ENCODE assay signal across 1 cellular context in the genomic region with DNA sequence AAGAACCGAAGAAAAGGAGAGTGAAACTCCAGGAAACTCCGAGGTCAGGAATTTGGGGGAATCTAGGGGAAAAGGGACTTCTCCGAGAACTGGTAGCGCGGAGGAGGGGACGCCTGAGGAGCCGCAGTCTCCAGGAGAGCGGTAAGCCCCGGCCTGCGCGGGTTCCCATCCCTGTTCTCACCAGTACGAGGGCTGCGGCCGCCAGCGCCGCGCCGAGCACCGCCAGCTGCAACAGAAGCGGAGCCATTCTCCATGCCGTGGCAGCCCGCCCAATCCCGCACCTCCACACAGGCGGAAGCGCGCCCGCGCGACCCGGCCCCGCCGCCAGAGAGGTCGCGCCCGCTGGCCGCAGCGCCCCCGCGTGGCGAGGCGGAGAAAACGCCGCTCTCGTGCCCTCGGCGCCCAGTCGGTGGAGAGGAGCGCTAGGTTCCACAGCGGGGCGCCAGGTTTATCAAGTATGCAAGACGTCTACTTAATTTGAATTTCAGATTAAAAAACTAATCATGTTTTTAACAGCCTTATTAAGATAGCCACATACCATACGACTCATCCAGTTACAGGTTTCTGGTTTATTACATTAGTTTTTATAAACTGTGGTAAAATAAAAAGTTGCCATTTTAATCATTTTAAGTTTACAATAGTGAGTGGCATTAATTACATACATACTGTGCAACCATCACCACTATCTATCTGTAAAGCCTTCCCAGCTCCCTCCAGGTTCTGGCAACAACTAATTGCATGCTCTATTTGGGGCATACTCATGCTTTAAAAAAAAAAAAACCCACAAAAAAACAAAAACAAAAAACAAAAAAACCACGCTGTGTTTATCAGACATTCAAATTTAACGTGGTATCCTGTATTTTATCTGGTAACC.
TF ChIP-seq lines count a peak whose summit lies in the region.

Gene ALG5 (minus strand): TSS at position 287 of the 874 bp plus-strand sequence. CDS start 40 bp downstream, at position 247.

TF ChIP-seq in K562, 482 proteins besides CTCF, POLR2A, EP300 and RAD21 (continued from another document and continues in another):
- TF ChIP-seq, protein P1, sequence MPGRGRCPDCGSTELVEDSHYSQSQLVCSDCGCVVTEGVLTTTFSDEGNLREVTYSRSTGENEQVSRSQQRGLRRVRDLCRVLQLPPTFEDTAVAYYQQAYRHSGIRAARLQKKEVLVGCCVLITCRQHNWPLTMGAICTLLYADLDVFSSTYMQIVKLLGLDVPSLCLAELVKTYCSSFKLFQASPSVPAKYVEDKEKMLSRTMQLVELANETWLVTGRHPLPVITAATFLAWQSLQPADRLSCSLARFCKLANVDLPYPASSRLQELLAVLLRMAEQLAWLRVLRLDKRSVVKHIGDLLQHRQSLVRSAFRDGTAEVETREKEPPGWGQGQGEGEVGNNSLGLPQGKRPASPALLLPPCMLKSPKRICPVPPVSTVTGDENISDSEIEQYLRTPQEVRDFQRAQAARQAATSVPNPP (IDR thresholded peaks at IDR 0.05; ENCODE audit: borderline replicate concordance, insufficient read depth, insufficient read length): no peak
- TF ChIP-seq SREBF2 (CRISPR knock-in tag; IDR thresholded peaks at IDR 0.05): no peak
- TF ChIP-seq, protein P2, sequence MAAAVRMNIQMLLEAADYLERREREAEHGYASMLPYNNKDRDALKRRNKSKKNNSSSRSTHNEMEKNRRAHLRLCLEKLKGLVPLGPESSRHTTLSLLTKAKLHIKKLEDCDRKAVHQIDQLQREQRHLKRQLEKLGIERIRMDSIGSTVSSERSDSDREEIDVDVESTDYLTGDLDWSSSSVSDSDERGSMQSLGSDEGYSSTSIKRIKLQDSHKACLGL (CRISPR knock-in tag; IDR thresholded peaks at IDR 0.05; ENCODE audit: borderline replicate concordance, poor library complexity, severe bottlenecking): no peak
- 0 out of 4 replicates have a peak, but pooled peaks of 1 of the 2 experiments have one; percentile 34 for TF ChIP-seq RCOR1 (IDR thresholded peaks at IDR 0.05; ENCODE audit: borderline replicate concordance in 1 of 2, low read depth in 2 of 2, low read length in 2 of 2)
- TF ChIP-seq MAX (CRISPR knock-in tag; IDR thresholded peaks at IDR 0.05): peak; percentile 50; the same call in 1 of the 2 replicates
- TF ChIP-seq CREM (IDR thresholded peaks at IDR 0.05; ENCODE audit: low read depth): peak; percentile 65
- TF ChIP-seq ZNF274 (IDR thresholded peaks at IDR 0.05; ENCODE audit: borderline replicate concordance, low read depth, low read length): no peak
- peak; percentile 44 for TF ChIP-seq PCBP1 (IDR thresholded peaks at IDR 0.05; ENCODE audit: low read depth, low read length, poor library complexity, severe bottlenecking)
- TF ChIP-seq TARDBP (IDR thresholded peaks at IDR 0.05): 0 out of 2 replicates have a peak, but pooled peaks have one; percentile 52
- peak; percentile 57 to 94 (median 92) for TF ChIP-seq YY1 (IDR thresholded peaks at IDR 0.05; ENCODE audit: borderline replicate concordance in 1 of 3, control insufficient read depth in 1 of 3, extremely low read depth in 1 of 3, insufficient read depth in 3 of 3, insufficient read length in 1 of 3, insufficient replicate concordance in 2 of 3, low read depth in 1 of 3, low read length in 2 of 3)
- TF ChIP-seq BMI1 (IDR thresholded peaks at IDR 0.05; ENCODE audit: low read length): no peak
- TF ChIP-seq CHCHD3 (CRISPR knock-in tag; IDR thresholded peaks at IDR 0.05): no peak
- TF ChIP-seq HSF4 (CRISPR knock-in tag; IDR thresholded peaks at IDR 0.05; ENCODE audit: borderline replicate concordance): no peak
- no peak for TF ChIP-seq HNRNPUL1 (IDR thresholded peaks at IDR 0.05; ENCODE audit: low read length)
- TF ChIP-seq ZNF384 (IDR thresholded peaks at IDR 0.05; ENCODE audit: low read depth, low read length): peak; percentile 29; the same call in 1 of the 2 replicates
- no peak for TF ChIP-seq SMARCA4 (IDR thresholded peaks at IDR 0.05)
- TF ChIP-seq HDAC8 (tag; IDR thresholded peaks at IDR 0.05): no peak
- TF ChIP-seq L3MBTL2 (IDR thresholded peaks at IDR 0.05): peak; percentile 38; the same call in 1 of the 2 replicates
- TF ChIP-seq FOSL1 (tag; conservative IDR thresholded peaks at IDR 0.05): peak; percentile 8; the same call in 1 of the 2 replicates
- TF ChIP-seq ATF1 (CRISPR knock-in tag; IDR thresholded peaks at IDR 0.05): no peak
- peak; percentile 60 for TF ChIP-seq ATF1 (tag; IDR thresholded peaks at IDR 0.05)
- TF ChIP-seq HINFP (tag; conservative IDR thresholded peaks at IDR 0.05; ENCODE audit: low read depth): no peak
- no peak for TF ChIP-seq POLR3G (IDR thresholded peaks at IDR 0.05; ENCODE audit: extremely low read depth, insufficient read length, insufficient replicate concordance)
- TF ChIP-seq, protein P3, sequence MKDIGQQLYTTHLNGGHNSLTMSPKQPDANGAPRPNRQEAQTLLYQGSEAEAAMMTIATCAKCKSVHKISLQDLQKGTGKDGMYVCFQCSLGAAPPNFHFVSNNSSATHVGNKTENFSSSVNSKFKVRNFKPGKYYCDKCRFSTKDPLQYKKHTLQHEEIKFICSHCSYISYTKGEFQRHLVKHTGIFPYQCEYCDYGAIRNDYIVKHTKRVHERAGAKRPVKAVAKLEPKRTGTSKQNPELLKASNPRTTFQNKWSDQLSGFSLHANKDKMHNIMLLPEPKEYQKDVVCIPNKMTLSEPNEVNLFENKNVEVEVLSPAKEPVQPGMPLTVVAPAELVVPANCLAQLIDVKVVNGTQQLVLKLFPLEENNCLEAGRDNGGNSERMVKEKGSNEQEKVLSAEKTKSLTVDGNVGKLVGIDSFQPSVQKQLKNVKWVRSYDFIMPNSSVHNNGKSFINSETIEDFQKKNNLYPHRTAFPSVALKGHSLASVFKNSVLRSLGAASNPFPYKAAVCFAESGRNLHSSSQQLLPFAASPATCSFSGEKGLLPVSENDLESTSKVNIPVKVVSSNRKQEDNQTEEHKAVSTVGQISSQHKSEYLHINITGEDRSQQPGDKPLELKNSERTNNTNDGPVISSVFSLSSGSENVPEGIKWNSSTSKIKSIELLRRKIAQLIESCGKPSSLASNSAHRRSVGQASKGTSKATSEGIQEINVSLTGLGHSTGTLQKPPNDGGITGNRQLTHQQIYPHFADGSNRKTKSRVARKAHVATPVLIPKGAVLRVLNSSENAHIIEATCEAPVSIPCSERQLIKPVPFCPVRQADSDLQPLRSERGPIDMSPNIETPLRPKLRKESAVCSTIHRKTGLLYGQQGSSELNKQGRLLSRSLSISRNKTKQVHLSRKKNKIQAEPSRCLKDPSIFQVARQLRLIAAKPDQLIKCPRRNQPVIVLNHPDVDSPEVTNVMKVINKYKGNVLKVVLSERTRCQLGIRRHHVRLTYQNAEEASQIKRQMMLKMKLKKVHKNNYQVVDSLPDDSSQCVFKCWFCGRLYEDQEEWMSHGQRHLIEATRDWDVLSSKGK (CRISPR knock-in tag; IDR thresholded peaks at IDR 0.05): no peak
- TF ChIP-seq HLTF (IDR thresholded peaks at IDR 0.05): 0 out of 2 replicates have a peak, but pooled peaks have one; percentile 19
- 0 out of 2 replicates have a peak, but pooled peaks have one; percentile 28 for TF ChIP-seq ZKSCAN1 (IDR thresholded peaks at IDR 0.05; ENCODE audit: low read depth, low read length)
- TF ChIP-seq, protein P4, sequence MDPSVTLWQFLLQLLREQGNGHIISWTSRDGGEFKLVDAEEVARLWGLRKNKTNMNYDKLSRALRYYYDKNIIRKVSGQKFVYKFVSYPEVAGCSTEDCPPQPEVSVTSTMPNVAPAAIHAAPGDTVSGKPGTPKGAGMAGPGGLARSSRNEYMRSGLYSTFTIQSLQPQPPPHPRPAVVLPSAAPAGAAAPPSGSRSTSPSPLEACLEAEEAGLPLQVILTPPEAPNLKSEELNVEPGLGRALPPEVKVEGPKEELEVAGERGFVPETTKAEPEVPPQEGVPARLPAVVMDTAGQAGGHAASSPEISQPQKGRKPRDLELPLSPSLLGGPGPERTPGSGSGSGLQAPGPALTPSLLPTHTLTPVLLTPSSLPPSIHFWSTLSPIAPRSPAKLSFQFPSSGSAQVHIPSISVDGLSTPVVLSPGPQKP (CRISPR knock-in tag; IDR thresholded peaks at IDR 0.05): no peak
- peak in 1 of 2 experiments; percentile 38; a peak in 1 of 4 replicates for TF ChIP-seq MNT (conservative IDR thresholded peaks at IDR 0.05)
- no peak for TF ChIP-seq ZNF444 (CRISPR knock-in tag; IDR thresholded peaks at IDR 0.05)
- peak; percentile 94 for TF ChIP-seq KAT2B (IDR thresholded peaks at IDR 0.05; ENCODE audit: low read depth, low read length)
- peak; percentile 34 to 77; a peak in 2 of 4 replicates for TF ChIP-seq NONO (IDR thresholded peaks at IDR 0.05; ENCODE audit: low read depth in 2 of 2, low read length in 1 of 2)
- TF ChIP-seq ZEB2 (IDR thresholded peaks at IDR 0.05): no peak
- no peak for TF ChIP-seq KLF6 (CRISPR knock-in tag; IDR thresholded peaks at IDR 0.05; ENCODE audit: borderline replicate concordance)
- peak; percentile 59; the same call in 1 of the 2 replicates for TF ChIP-seq HNRNPL (IDR thresholded peaks at IDR 0.05; ENCODE audit: low read depth, low read length)
- peak; percentile 85 for TF ChIP-seq GABPA (tag; conservative IDR thresholded peaks at IDR 0.05; ENCODE audit: low read depth)
- 0 out of 2 replicates have a peak, but pooled peaks have one; percentile 12 for TF ChIP-seq MEF2A (IDR thresholded peaks at IDR 0.05; ENCODE audit: control insufficient read depth, low read depth, low read length)
- peak; percentile 81 for TF ChIP-seq CXXC5 (CRISPR knock-in tag; IDR thresholded peaks at IDR 0.05)
- TF ChIP-seq ZNF511 (CRISPR knock-in tag; IDR thresholded peaks at IDR 0.05): 0 out of 2 replicates have a peak, but pooled peaks have one; percentile 62
- TF ChIP-seq ZFX (CRISPR knock-in tag; IDR thresholded peaks at IDR 0.05): peak; percentile 37
- TF ChIP-seq ZNF133 (CRISPR knock-in tag; IDR thresholded peaks at IDR 0.05): no peak
- peak; percentile 96 for TF ChIP-seq POLR2G (IDR thresholded peaks at IDR 0.05; ENCODE audit: low read depth, low read length)
- no peak for TF ChIP-seq IRF9 (tag; IDR thresholded peaks at IDR 0.05)
- peak; percentile 54; the same call in 1 of the 2 replicates for TF ChIP-seq KAT7 (CRISPR knock-in tag; IDR thresholded peaks at IDR 0.05; ENCODE audit: borderline replicate concordance)
- TF ChIP-seq CCNT2 (IDR thresholded peaks at IDR 0.05; ENCODE audit: borderline replicate concordance, extremely low read depth, insufficient read length, low read depth, low read length): peak; percentile 91
- no peak for TF ChIP-seq STAT6 (CRISPR knock-in tag; IDR thresholded peaks at IDR 0.05)
- no peak for TF ChIP-seq E2F3 (CRISPR knock-in tag; IDR thresholded peaks at IDR 0.05)
- TF ChIP-seq NR2C2 (CRISPR knock-in tag; IDR thresholded peaks at IDR 0.05): 0 out of 2 replicates have a peak, but pooled peaks have one; percentile 61
- peak; percentile 91 for TF ChIP-seq NR2C2 (tag; IDR thresholded peaks at IDR 0.05)
- no peak for TF ChIP-seq HIVEP1 (CRISPR knock-in tag; IDR thresholded peaks at IDR 0.05)
- TF ChIP-seq PYGO2 (tag; IDR thresholded peaks at IDR 0.05): no peak
